8 cellular contexts compared by ENCODE assay signal in the genomic region with DNA sequence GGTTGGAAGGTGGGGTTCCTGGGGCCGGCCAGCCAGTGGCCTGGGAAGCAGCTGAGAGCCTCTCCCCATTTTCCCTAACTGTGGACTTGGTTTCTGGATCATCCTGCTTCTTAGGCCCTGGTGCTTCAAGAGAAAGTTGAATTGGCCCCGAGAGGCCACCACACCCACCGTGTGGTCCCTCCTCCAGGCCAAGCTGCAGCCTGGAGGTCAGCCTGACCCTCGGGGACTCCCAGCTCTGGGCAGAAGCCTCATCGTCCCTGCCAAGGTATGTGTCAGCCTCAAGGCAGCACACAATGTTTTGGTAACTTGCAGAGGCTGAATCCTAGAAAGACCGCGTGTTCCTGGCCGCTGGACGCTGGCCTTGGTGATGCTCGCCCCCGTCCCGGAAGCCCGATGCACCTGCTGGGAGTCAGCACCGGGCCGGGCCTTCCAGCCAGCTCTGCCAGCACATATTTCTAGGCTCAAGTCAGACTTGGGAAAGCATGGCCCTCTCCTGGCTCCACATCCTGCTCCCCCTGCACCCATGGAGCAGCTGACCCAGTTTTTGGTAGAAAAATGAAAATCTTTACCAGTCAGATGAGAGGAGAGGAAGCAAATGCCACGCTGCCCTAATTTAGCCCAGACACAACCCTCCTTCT.
A peak's percentile ranks its signal among the peaks of the same experiment; 100 is the strongest.
DNase-seq lines count a peak whose midpoint lies in the region; ATAC-seq and TF ChIP-seq lines count a peak whose summit lies in the region.

No MANE protein-coding gene starts in this region.

- DNase-seq in RWPE1 (ENCODE audit: low spot score) (no peak), fibroblast of lung (ENCODE audit: low read depth in 2 of 2) (peak; percentile 72 to 83), omental fat pad (ENCODE audit: low spot score) (no peak), DMS153 (lab: John Stamatoyannopoulos, UW) (no peak), GM13976 (ENCODE audit: low spot score) (no peak)

- H3K9me3 ChIP-seq in BLaER1 treated with 17β-estradiol and CSF1 and Interleukin-3, amounts not matched to agents 10 nM and 100 nM (replicated peaks in 1 of 11), result no peaks in the 10 kb centered on the region
- no peaks in the 10 kb centered on the region for H3K9me3 ChIP-seq in fibroblast of lung (ENCODE audit: control insufficient read depth, insufficient read depth, low read depth, low read length)

- no peak overlapping the region for H2AFZ ChIP-seq in fibroblast of lung (ENCODE audit: low read length)

- CTCF ChIA-PET in RWPE1 (lab: Yijun Ruan, JAX), result interaction anchor here (0.6 kb wide), 1 partner anchor 34 kb away, joined by 3 read pairs; no protein-coding TSS in a partner anchor

- TF ChIP-seq CTCF in RWPE1 (conservative IDR thresholded peaks at IDR 0.05; ENCODE audit: low read depth), result no peak
- TF ChIP-seq CTCF in fibroblast of lung (conservative IDR thresholded peaks at IDR 0.05 in 1 of 2, IDR thresholded peaks at IDR 0.05 in 1 of 2; ENCODE audit: low read depth in 1 of 2, low read length in 2 of 2), result no peak
- no peak for TF ChIP-seq CTCF in omental fat pad (IDR thresholded peaks at IDR 0.05)
- no peak for TF ChIP-seq CTCF in GM13976 (IDR thresholded peaks at IDR 0.05; ENCODE audit: borderline replicate concordance, control extremely low read depth, extremely low read depth, insufficient read depth, missing control alignments)

- peak overlapping the region; percentile 70 to 99 (median 87) for H3K4me2 ChIP-seq in BLaER1 treated with 17β-estradiol and CSF1 and Interleukin-3, amounts not matched to agents 10 nM and 100 nM
- peak overlapping the region; percentile 73 for H3K4me2 ChIP-seq in fibroblast of lung (ENCODE audit: extremely low read depth, insufficient read depth, low read length)

- no peaks in the 10 kb centered on the region for H3K27me3 ChIP-seq in BLaER1 treated with 17β-estradiol and CSF1 and Interleukin-3, amounts not matched to agents 10 nM and 100 nM
- no peaks in the 10 kb centered on the region for H3K27me3 ChIP-seq in fibroblast of lung (ENCODE audit: control insufficient read depth, insufficient read depth, low read length)

- H3K4me1 ChIP-seq in BLaER1 treated with 17β-estradiol and CSF1 and Interleukin-3, amounts not matched to agents 10 nM and 100 nM, result peaks cover 47 to 52% (median 50%) of the 10 kb centered on the region in 10 experiments
- H3K4me1 ChIP-seq in fibroblast of lung (ENCODE audit: control insufficient read depth, extremely low read depth, insufficient read depth, low read length), result peaks cover 31% of the 10 kb centered on the region

- H3K36me3 ChIP-seq in BLaER1 treated with 17β-estradiol and CSF1 and Interleukin-3, amounts not matched to agents 10 nM and 100 nM, result no peaks in the 10 kb centered on the region
- H3K36me3 ChIP-seq in fibroblast of lung (ENCODE audit: control insufficient read depth, insufficient read depth, low read length), result no peaks in the 10 kb centered on the region

- in situ Hi-C loops in GM13976 (cut with MboI; ENCODE audit: low sequenced_read_pairs, unreplicated experiment), result no loop called here

- H3K4me3 ChIP-seq in BLaER1 treated with 17β-estradiol and CSF1 and Interleukin-3, amounts not matched to agents 10 nM and 100 nM, result peak overlapping the region in 6 of 10 experiments; percentile 8 to 38 (median 30); a peak in 6 of 20 replicates
- H3K4me3 ChIP-seq in fibroblast of lung (replicated peaks in 1 of 4; ENCODE audit: control extremely low read depth in 1 of 4, insufficient read depth in 1 of 4, low read depth in 3 of 4, low read length in 4 of 4), result peak overlapping the region in 1 of 4 experiments; percentile 13

- peaks cover 0 to 16% (median 9%) of the 10 kb centered on the region in 11 experiments; a peak in 11 of 22 replicates for H4K20me1 ChIP-seq in BLaER1 treated with 17β-estradiol and CSF1 and Interleukin-3, amounts not matched to agents 10 nM and 100 nM
- H4K20me1 ChIP-seq in fibroblast of lung (ENCODE audit: control insufficient read depth, extremely low read depth, insufficient read depth, low read length), result no peaks in the 10 kb centered on the region

- peak overlapping the region in 8 of 11 experiments; percentile 10 to 67 (median 38); a peak in 13 of 22 replicates for H3K27ac ChIP-seq in BLaER1 treated with 17β-estradiol and CSF1 and Interleukin-3, amounts not matched to agents 10 nM and 100 nM
- H3K27ac ChIP-seq in RWPE1 (peak overlapping the region; percentile 60), fibroblast of lung (ENCODE audit: insufficient read depth, low read length) (peak overlapping the region; percentile 84)

- POLR2A ChIA-PET in RWPE1 (lab: Yijun Ruan, JAX; ENCODE audit: low non-redundant PET), result no interaction called here

- H3K79me2 ChIP-seq in fibroblast of lung (ENCODE audit: control insufficient read depth, insufficient read depth, low read length), result no peaks in the 10 kb centered on the region

- peak; percentile 88 for ATAC-seq in omental fat pad (ENCODE audit: low FRiP score)
- no peak for ATAC-seq in GM21717 (IDR thresholded peaks at IDR 0.05; ENCODE audit: unreplicated experiment)
- no peak for ATAC-seq in HG03457 (IDR thresholded peaks at IDR 0.05; ENCODE audit: unreplicated experiment)

- H3K9ac ChIP-seq in BLaER1 treated with 17β-estradiol and CSF1 and Interleukin-3, amounts not matched to agents 10 nM and 100 nM, result peak overlapping the region in 8 of 11 experiments; percentile 16 to 58 (median 48); a peak in 16 of 22 replicates
- H3K9ac ChIP-seq in fibroblast of lung (ENCODE audit: insufficient read depth, low read length), result peak overlapping the region; percentile 33

Comparison
In these comparisons a context has a peak if more than half of its experiments do, and no peak if none do; other contexts are left out.
1. DNase-seq: peak in fibroblast of lung (2 of 2); none in RWPE1 (single experiment), omental fat pad (single experiment), DMS153 (single experiment) and GM13976 (single experiment).
2. Peak in every context shown above with its lines, with median percentiles within 50 percentile points of each other: H3K27ac ChIP-seq.